Comparison of ENCODE assay signal across 18 cellular contexts in genomic region chr13:75132800-75133695, GRCh38.
DNase-seq lines count a peak whose midpoint lies in the region; FAIRE-seq and TF ChIP-seq lines count a peak whose summit lies in the region.
"Had no signal": no experiment of that assay in that cellular context is flagged by ENCODE, and none has a peak within 500 bp of the region (broad histone marks: within the 10 kb centered on the region; RNA-seq: fewer than 3 reads in every experiment).

No MANE protein-coding gene starts in this region.

- WGBS in H1 (ENCODE audit: extremely low coverage in 1 of 2, insufficient coverage in 1 of 2, insufficient read length in 1 of 2, insufficient replicate concordance in 2 of 2, low coverage in 1 of 2, low lambda C conversion rate in 2 of 2, missing lambda C conversion rate in 1 of 2), 2 experiments: 85% methylated on average over 3 of the region's 3 CpGs; no CpG with 5 or more reads in 1 of the 2 experiments
- WGBS in esophagus muscularis mucosa: 87% methylated on average over 3 of the region's 3 CpGs

- no peak overlapping the region for H3K4me3 Mint-ChIP-seq in MCF 10A (ENCODE audit: unreplicated experiment)
- H3K4me3 Mint-ChIP-seq: CD14-positive monocyte, GM23338 had no signal

- no peak overlapping the region for H2BK20ac ChIP-seq in H1 (ENCODE audit: low read length)

- H2BK120ac ChIP-seq in H1 (replicated peaks; ENCODE audit: low read depth, low read length): no peak overlapping the region

- H3K36me3 ChIP-seq in breast epithelium (no peaks in the 10 kb centered on the region), H1 (ENCODE audit: control insufficient read depth in 2 of 4, insufficient read depth in 4 of 4, low read length in 3 of 4) (no peaks in the 10 kb centered on the region), esophagus muscularis mucosa (no peaks in the 10 kb centered on the region)
- H3K36me3 ChIP-seq: Peyer's patch had no signal

- no peak overlapping the region for H4K5ac ChIP-seq in H1 (ENCODE audit: insufficient read length, low read depth, low read length)

- TF ChIP-seq POLR2A in breast epithelium (IDR thresholded peaks at IDR 0.05) (no peak), H1 (IDR thresholded peaks at IDR 0.05; ENCODE audit: control extremely low read depth in 1 of 2, low read depth in 2 of 2, low read length in 2 of 2) (peak in 1 of 2 experiments; percentile 58; a peak in 1 of 3 replicates), esophagus muscularis mucosa (IDR thresholded peaks at IDR 0.05; ENCODE audit: low read depth) (no peak)

- no peak for FAIRE-seq in H1 (lab: Jason Lieb, UNC)

- H3K79me1 ChIP-seq in H1 (ENCODE audit: low read depth, low read length): no peaks in the 10 kb centered on the region

- no peak overlapping the region for H4K91ac ChIP-seq in H1 (replicated peaks; ENCODE audit: insufficient read length, low read length)

- H4K20me1 ChIP-seq in H1 (replicated peaks in 1 of 2; ENCODE audit: control insufficient read depth in 1 of 2, insufficient read depth in 2 of 2, low read length in 2 of 2): no peaks in the 10 kb centered on the region

- peaks cover 7% of the 10 kb centered on the region for H3K9me3 Mint-ChIP-seq in MCF 10A (ENCODE audit: unreplicated experiment)

- TSS peak; percentile 96 for BruUV-seq in MCF 10A (replicated peaks; lab: Mats Ljungman, UMichigan)

- H3K4me3 ChIP-seq in breast epithelium: no peak overlapping the region
- H3K4me3 ChIP-seq in H1 (ENCODE audit: extremely low read depth in 1 of 4, insufficient read depth in 2 of 4, low read depth in 3 of 4, low read length in 4 of 4): no peak overlapping the region
- no peak overlapping the region for H3K4me3 ChIP-seq in esophagus muscularis mucosa
- H3K4me3 ChIP-seq: GM23338, Peyer's patch had no signal

- H3K9me3 ChIP-seq in breast epithelium (peaks cover 0 to 12% of the 10 kb centered on the region in 2 donors), H1 (ENCODE audit: insufficient read depth in 2 of 2, low read depth in 1 of 2, low read length in 1 of 2) (peaks cover 0 to 3% of the 10 kb centered on the region in 2 experiments; a peak in 1 of 4 replicates), esophagus muscularis mucosa (no peaks in the 10 kb centered on the region)
- H3K9me3 ChIP-seq: Peyer's patch had no signal

- no peak overlapping the region for H3K27ac Mint-ChIP-seq in MCF 10A (ENCODE audit: low read depth, unreplicated experiment)
- H3K27ac Mint-ChIP-seq: GM23338 had no signal

- H4K8ac ChIP-seq in H1 (ENCODE audit: extremely low read depth, insufficient read depth, low read length): no peak overlapping the region

- H3K27me3 Mint-ChIP-seq in MCF 10A (ENCODE audit: insufficient read depth, unreplicated experiment): no peaks in the 10 kb centered on the region

- H2BK12ac ChIP-seq in H1 (ENCODE audit: low read depth, low read length): no peak overlapping the region

- no peaks in the 10 kb centered on the region for H3K79me2 ChIP-seq in H1 (ENCODE audit: control insufficient read depth in 1 of 2, insufficient read depth in 2 of 2, low read length in 2 of 2)

- POLR2A ChIA-PET in MCF 10A (lab: Yijun Ruan, JAX) (no interaction called here), H1 (lab: Charles Lee; ENCODE audit: partially characterized antibody) (interaction anchor here (0.6 kb wide), 1 partner anchor 846 kb away, joined by 4 read pairs; no protein-coding TSS in a partner anchor)

- TF ChIP-seq CTCF in MCF 10A (IDR thresholded peaks at IDR 0.05; ENCODE audit: unreplicated experiment) (no peak), breast epithelium (IDR thresholded peaks at IDR 0.05) (no peak), H1 (IDR thresholded peaks at IDR 0.05; ENCODE audit: control extremely low read depth in 1 of 3, insufficient read depth in 1 of 3, low read depth in 1 of 3, low read length in 3 of 3) (no peak), esophagus muscularis mucosa (IDR thresholded peaks at IDR 0.05) (no peak)

- H3K9ac ChIP-seq in H1 (replicated peaks in 1 of 4; ENCODE audit: extremely low read depth in 1 of 4, low read depth in 3 of 4, low read length in 3 of 4): no peak overlapping the region

- CTCF ChIA-PET in MCF 10A (lab: Yijun Ruan, JAX) (interaction anchor here (0.6 kb wide), 1 partner anchor 840 kb away, joined by 3 read pairs; no protein-coding TSS in a partner anchor), H1 (lab: Charles Lee; ENCODE audit: partially characterized antibody) (interaction anchor here (0.7 to 1.0 kb wide), 2 partner anchors 21 to 32 kb away, joined by 3 read pairs; no protein-coding TSS in a partner anchor)

- H3K23ac ChIP-seq in H1 (ENCODE audit: insufficient read length): no peak overlapping the region

- H3K36me3 Mint-ChIP-seq in MCF 10A (ENCODE audit: insufficient read depth, unreplicated experiment): no peaks in the 10 kb centered on the region
- H3K36me3 Mint-ChIP-seq: CD14-positive monocyte had no signal

- H3K4me1 ChIP-seq in breast epithelium (no peaks in the 10 kb centered on the region), H1 (replicated peaks in 1 of 4; ENCODE audit: control insufficient read depth in 3 of 4, insufficient read depth in 4 of 4, low read length in 3 of 4) (no peaks in the 10 kb centered on the region), esophagus muscularis mucosa (no peaks in the 10 kb centered on the region)
- H3K4me1 ChIP-seq: Peyer's patch had no signal

- intact Hi-C loops in MCF 10A (cut with micrococcal nuclease): no loop called here
- intact Hi-C loops in breast epithelium (cut with DNase I; ENCODE audit: low total_unique reads): no loop called here
- intact Hi-C loops in esophagus muscularis mucosa (cut with DNase I): no loop called here

- no peak overlapping the region for H2BK15ac ChIP-seq in H1 (ENCODE audit: low read length)

- TF ChIP-seq EP300 in H1 (IDR thresholded peaks at IDR 0.05; ENCODE audit: borderline replicate concordance in 1 of 2, low read depth in 2 of 2, low read length in 2 of 2): no peak
- no peak for TF ChIP-seq EP300 in esophagus muscularis mucosa (IDR thresholded peaks at IDR 0.05)

- H3K4me1 Mint-ChIP-seq in MCF 10A (ENCODE audit: insufficient read depth, unreplicated experiment): peaks cover 15% of the 10 kb centered on the region
- H3K4me1 Mint-ChIP-seq: CD14-positive monocyte, GM23338 had no signal

- no peak for TF ChIP-seq RAD21 in H1 (IDR thresholded peaks at IDR 0.05 in 1 of 2, conservative IDR thresholded peaks at IDR 0.05 in 1 of 2; ENCODE audit: low read depth in 2 of 2, low read length in 2 of 2)

- no peak overlapping the region for H2AFZ ChIP-seq in H1 (ENCODE audit: low read length)
- H2AFZ ChIP-seq: GM23338 had no signal

- no peak overlapping the region for H3K56ac ChIP-seq in H1 (replicated peaks; ENCODE audit: insufficient read length, low read depth, low read length)

- no peak overlapping the region for H3K4me2 ChIP-seq in H1 (ENCODE audit: insufficient read depth in 1 of 2, low read depth in 2 of 2, low read length in 2 of 2)
- H3K4me2 ChIP-seq: GM23338 had no signal

- no peaks in the 10 kb centered on the region for H3K23me2 ChIP-seq in H1 (ENCODE audit: low read depth, low read length)

- no peak overlapping the region for H2BK5ac ChIP-seq in H1 (ENCODE audit: low read depth, low read length)

- H3K27ac ChIP-seq in breast epithelium (no peak overlapping the region), H1 (ENCODE audit: low read depth, low read length) (no peak overlapping the region), esophagus muscularis mucosa (replicated peaks in 1 of 4) (no peak overlapping the region)
- H3K27ac ChIP-seq: Peyer's patch had no signal

- H3K4ac ChIP-seq in H1 (replicated peaks; ENCODE audit: insufficient read length, low read depth, low read length): no peak overlapping the region

- DNase-seq in MCF 10A (ENCODE audit: unreplicated experiment) (peak; percentile 24), breast epithelium (ENCODE audit: low spot score in 2 of 2) (no peak), OCI-M1 (lab: John Stamatoyannopoulos, UW) (peak; percentile 21), H1 (ENCODE audit: low read depth in 1 of 2, low spot score in 2 of 2) (no peak), SW480 (ENCODE audit: low spot score) (no peak), esophagus muscularis mucosa (ENCODE audit: extremely low spot score) (no peak), putamen (ENCODE audit: low spot score) (no peak)
- DNase-seq in activated naive CD4-positive, alpha-beta T cell (lab: John Stamatoyannopoulos, UW): no peak
- DNase-seq: 8988T, DMS79 treated with DMSO at 0.1 percent for 48 hours, MM.1S, NCI-H1092, NCI-H1436 treated with DMSO at 0.1 percent for 48 hours, NCI-H2029, NCI-H446, Peyer's patch had no signal

- no peak overlapping the region for H3K18ac ChIP-seq in H1 (ENCODE audit: extremely low read depth, low read length)

- no peak overlapping the region for H3K14ac ChIP-seq in H1 (ENCODE audit: insufficient read length)

- no peaks in the 10 kb centered on the region for H3K27me3 ChIP-seq in breast epithelium
- H3K27me3 ChIP-seq in H1 (replicated peaks in 1 of 4; ENCODE audit: control insufficient read depth in 3 of 4, extremely low read depth in 1 of 4, insufficient read depth in 3 of 4, low read length in 3 of 4): no peaks in the 10 kb centered on the region
- no peaks in the 10 kb centered on the region for H3K27me3 ChIP-seq in esophagus muscularis mucosa
- H3K27me3 ChIP-seq: Peyer's patch had no signal

- H2AK5ac ChIP-seq in H1 (ENCODE audit: low read depth, low read length): no peak overlapping the region

TF ChIP-seq in H1, 55 proteins besides CTCF, POLR2A, EP300 and RAD21:
- TF ChIP-seq TAF7 (optimal IDR thresholded peaks at IDR 0.05; ENCODE audit: borderline replicate concordance, low read depth, low read length) (peak; percentile 82), POLR2AphosphoS5 (IDR thresholded peaks at IDR 0.05; ENCODE audit: low read depth, low read length) (peak; percentile 67; the same call in 1 of the 2 replicates), TBP (IDR thresholded peaks at IDR 0.05; ENCODE audit: low read depth, low read length) (0 out of 2 replicates have a peak, but pooled peaks have one; percentile 21), TAF1 (IDR thresholded peaks at IDR 0.05; ENCODE audit: low read depth, low read length) (no peak)

Comparison
In these comparisons a context has a peak if more than half of its experiments do, and no peak if none do; other contexts are left out.
1. DNase-seq: peak in MCF 10A (single experiment) and OCI-M1 (single experiment); none in breast epithelium (0 of 2), H1 (0 of 2), SW480 (single experiment), activated naive CD4-positive, alpha-beta T cell (0 of 4), esophagus muscularis mucosa (single experiment) and putamen (single experiment).